ENCODE assay signal across 2 cellular contexts in the genomic region with DNA sequence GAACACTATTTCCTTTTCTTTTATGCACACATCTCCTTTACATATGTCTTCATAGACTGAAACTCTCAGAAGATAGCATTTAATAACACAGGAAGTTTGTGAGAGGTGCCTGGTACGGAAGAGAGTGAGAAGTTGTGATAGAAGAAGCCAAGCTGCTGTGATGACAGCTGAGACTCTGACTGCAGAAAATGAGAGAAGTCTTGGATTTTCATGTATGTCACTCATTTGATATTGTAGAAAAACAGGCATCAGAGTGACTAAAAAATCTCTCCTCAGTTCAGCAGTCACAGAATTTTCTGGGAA.
TF ChIP-seq lines count a peak whose summit lies in the region.

No MANE protein-coding gene starts in this region.

TF ChIP-seq in GM12878, 131 proteins besides CTCF, POLR2A, EP300 and RAD21 (continued from another document):
- TF ChIP-seq, protein P1, sequence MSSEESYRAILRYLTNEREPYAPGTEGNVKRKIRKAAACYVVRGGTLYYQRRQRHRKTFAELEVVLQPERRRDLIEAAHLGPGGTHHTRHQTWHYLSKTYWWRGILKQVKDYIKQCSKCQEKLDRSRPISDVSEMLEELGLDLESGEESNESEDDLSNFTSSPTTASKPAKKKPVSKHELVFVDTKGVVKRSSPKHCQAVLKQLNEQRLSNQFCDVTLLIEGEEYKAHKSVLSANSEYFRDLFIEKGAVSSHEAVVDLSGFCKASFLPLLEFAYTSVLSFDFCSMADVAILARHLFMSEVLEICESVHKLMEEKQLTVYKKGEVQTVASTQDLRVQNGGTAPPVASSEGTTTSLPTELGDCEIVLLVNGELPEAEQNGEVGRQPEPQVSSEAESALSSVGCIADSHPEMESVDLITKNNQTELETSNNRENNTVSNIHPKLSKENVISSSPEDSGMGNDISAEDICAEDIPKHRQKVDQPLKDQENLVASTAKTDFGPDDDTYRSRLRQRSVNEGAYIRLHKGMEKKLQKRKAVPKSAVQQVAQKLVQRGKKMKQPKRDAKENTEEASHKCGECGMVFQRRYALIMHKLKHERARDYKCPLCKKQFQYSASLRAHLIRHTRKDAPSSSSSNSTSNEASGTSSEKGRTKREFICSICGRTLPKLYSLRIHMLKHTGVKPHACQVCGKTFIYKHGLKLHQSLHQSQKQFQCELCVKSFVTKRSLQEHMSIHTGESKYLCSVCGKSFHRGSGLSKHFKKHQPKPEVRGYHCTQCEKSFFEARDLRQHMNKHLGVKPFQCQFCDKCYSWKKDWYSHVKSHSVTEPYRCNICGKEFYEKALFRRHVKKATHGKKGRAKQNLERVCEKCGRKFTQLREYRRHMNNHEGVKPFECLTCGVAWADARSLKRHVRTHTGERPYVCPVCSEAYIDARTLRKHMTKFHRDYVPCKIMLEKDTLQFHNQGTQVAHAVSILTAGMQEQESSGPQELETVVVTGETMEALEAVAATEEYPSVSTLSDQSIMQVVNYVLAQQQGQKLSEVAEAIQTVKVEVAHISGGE (CRISPR knock-in tag; IDR thresholded peaks at IDR 0.05), result no peak
- TF ChIP-seq HDGF (IDR thresholded peaks at IDR 0.05), result no peak
- no peak for TF ChIP-seq ESRRA (IDR thresholded peaks at IDR 0.05; ENCODE audit: low read length)
- TF ChIP-seq, protein P2, sequence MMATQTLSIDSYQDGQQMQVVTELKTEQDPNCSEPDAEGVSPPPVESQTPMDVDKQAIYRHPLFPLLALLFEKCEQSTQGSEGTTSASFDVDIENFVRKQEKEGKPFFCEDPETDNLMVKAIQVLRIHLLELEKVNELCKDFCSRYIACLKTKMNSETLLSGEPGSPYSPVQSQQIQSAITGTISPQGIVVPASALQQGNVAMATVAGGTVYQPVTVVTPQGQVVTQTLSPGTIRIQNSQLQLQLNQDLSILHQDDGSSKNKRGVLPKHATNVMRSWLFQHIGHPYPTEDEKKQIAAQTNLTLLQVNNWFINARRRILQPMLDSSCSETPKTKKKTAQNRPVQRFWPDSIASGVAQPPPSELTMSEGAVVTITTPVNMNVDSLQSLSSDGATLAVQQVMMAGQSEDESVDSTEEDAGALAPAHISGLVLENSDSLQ (IDR thresholded peaks at IDR 0.05), result no peak
- no peak for TF ChIP-seq SIN3A (IDR thresholded peaks at IDR 0.05; ENCODE audit: low read depth, low read length)
- no peak for TF ChIP-seq CHD1 (IDR thresholded peaks at IDR 0.05; ENCODE audit: low read depth, low read length)
- TF ChIP-seq MTA2 (IDR thresholded peaks at IDR 0.05; ENCODE audit: low read depth), result no peak

TF ChIP-seq in liver, 16 proteins besides CTCF, POLR2A, EP300 and RAD21 (continued from another document):
- peak; percentile 10 for TF ChIP-seq ZBTB33 (IDR thresholded peaks at IDR 0.05)
- peak in 1 of 2 donors; percentile 9 for TF ChIP-seq GABPA (IDR thresholded peaks at IDR 0.05 in 1 of 2, conservative IDR thresholded peaks at IDR 0.05 in 1 of 2)
- TF ChIP-seq NR2F2 (IDR thresholded peaks at IDR 0.05), result no peak
- TF ChIP-seq JUND (IDR thresholded peaks at IDR 0.05), result peak in 1 of 2 donors; percentile 12
- no peak for TF ChIP-seq FOXA1 (IDR thresholded peaks at IDR 0.05)
- no peak for TF ChIP-seq SP1 (IDR thresholded peaks at IDR 0.05)
- no peak for TF ChIP-seq YY1 (IDR thresholded peaks at IDR 0.05)
- no peak for TF ChIP-seq HNF4A (conservative IDR thresholded peaks at IDR 0.05)
- TF ChIP-seq HNF4G (IDR thresholded peaks at IDR 0.05), result no peak
- TF ChIP-seq ATF3 (IDR thresholded peaks at IDR 0.05), result no peak
- TF ChIP-seq, protein P3, sequence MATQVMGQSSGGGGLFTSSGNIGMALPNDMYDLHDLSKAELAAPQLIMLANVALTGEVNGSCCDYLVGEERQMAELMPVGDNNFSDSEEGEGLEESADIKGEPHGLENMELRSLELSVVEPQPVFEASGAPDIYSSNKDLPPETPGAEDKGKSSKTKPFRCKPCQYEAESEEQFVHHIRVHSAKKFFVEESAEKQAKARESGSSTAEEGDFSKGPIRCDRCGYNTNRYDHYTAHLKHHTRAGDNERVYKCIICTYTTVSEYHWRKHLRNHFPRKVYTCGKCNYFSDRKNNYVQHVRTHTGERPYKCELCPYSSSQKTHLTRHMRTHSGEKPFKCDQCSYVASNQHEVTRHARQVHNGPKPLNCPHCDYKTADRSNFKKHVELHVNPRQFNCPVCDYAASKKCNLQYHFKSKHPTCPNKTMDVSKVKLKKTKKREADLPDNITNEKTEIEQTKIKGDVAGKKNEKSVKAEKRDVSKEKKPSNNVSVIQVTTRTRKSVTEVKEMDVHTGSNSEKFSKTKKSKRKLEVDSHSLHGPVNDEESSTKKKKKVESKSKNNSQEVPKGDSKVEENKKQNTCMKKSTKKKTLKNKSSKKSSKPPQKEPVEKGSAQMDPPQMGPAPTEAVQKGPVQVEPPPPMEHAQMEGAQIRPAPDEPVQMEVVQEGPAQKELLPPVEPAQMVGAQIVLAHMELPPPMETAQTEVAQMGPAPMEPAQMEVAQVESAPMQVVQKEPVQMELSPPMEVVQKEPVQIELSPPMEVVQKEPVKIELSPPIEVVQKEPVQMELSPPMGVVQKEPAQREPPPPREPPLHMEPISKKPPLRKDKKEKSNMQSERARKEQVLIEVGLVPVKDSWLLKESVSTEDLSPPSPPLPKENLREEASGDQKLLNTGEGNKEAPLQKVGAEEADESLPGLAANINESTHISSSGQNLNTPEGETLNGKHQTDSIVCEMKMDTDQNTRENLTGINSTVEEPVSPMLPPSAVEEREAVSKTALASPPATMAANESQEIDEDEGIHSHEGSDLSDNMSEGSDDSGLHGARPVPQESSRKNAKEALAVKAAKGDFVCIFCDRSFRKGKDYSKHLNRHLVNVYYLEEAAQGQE (IDR thresholded peaks at IDR 0.05), result no peak
